In genomic region chr18:13067124-13067523, GRCh38 we compare ENCODE assay signal across 1 cellular context.
TF ChIP-seq lines count a peak whose summit lies in the region.

No MANE protein-coding gene starts in this region.

TF ChIP-seq in GM23338, 12 proteins besides CTCF, POLR2A, EP300 and RAD21 (continued from another document):
- TF ChIP-seq, protein P1, sequence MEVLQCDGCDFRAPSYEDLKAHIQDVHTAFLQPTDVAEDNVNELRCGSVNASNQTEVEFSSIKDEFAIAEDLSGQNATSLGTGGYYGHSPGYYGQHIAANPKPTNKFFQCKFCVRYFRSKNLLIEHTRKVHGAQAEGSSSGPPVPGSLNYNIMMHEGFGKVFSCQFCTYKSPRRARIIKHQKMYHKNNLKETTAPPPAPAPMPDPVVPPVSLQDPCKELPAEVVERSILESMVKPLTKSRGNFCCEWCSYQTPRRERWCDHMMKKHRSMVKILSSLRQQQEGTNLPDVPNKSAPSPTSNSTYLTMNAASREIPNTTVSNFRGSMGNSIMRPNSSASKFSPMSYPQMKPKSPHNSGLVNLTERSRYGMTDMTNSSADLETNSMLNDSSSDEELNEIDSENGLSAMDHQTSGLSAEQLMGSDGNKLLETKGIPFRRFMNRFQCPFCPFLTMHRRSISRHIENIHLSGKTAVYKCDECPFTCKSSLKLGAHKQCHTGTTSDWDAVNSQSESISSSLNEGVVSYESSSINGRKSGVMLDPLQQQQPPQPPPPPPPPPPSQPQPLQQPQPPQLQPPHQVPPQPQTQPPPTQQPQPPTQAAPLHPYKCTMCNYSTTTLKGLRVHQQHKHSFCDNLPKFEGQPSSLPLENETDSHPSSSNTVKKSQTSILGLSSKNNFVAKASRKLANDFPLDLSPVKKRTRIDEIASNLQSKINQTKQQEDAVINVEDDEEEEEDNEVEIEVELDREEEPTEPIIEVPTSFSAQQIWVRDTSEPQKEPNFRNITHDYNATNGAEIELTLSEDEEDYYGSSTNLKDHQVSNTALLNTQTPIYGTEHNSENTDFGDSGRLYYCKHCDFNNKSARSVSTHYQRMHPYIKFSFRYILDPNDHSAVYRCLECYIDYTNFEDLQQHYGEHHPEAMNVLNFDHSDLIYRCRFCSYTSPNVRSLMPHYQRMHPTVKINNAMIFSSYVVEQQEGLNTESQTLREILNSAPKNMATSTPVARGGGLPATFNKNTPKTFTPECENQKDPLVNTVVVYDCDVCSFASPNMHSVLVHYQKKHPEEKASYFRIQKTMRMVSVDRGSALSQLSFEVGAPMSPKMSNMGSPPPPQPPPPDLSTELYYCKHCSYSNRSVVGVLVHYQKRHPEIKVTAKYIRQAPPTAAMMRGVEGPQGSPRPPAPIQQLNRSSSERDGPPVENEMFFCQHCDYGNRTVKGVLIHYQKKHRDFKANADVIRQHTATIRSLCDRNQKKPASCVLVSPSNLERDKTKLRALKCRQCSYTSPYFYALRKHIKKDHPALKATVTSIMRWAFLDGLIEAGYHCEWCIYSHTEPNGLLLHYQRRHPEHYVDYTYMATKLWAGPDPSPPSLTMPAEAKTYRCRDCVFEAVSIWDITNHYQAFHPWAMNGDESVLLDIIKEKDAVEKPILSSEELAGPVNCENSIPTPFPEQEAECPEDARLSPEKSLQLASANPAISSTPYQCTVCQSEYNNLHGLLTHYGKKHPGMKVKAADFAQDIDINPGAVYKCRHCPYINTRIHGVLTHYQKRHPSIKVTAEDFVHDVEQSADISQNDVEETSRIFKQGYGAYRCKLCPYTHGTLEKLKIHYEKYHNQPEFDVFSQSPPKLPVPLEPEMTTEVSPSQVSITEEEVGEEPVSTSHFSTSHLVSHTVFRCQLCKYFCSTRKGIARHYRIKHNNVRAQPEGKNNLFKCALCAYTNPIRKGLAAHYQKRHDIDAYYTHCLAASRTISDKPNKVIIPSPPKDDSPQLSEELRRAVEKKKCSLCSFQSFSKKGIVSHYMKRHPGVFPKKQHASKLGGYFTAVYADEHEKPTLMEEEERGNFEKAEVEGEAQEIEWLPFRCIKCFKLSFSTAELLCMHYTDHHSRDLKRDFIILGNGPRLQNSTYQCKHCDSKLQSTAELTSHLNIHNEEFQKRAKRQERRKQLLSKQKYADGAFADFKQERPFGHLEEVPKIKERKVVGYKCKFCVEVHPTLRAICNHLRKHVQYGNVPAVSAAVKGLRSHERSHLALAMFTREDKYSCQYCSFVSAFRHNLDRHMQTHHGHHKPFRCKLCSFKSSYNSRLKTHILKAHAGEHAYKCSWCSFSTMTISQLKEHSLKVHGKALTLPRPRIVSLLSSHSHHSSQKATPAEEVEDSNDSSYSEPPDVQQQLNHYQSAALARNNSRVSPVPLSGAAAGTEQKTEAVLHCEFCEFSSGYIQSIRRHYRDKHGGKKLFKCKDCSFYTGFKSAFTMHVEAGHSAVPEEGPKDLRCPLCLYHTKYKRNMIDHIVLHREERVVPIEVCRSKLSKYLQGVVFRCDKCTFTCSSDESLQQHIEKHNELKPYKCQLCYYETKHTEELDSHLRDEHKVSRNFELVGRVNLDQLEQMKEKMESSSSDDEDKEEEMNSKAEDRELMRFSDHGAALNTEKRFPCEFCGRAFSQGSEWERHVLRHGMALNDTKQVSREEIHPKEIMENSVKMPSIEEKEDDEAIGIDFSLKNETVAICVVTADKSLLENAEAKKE (CRISPR knock-in tag; IDR thresholded peaks at IDR 0.05) = no peak
- TF ChIP-seq EZH2phosphoT487 (IDR thresholded peaks at IDR 0.05; ENCODE audit: unreplicated experiment) (no peak), STAT1 (IDR thresholded peaks at IDR 0.05; ENCODE audit: unreplicated experiment) (no peak), CREB1 (CRISPR knock-in tag; IDR thresholded peaks at IDR 0.05; ENCODE audit: low read depth) (no peak), JUNB (IDR thresholded peaks at IDR 0.05; ENCODE audit: unreplicated experiment) (no peak)
- TF ChIP-seq, protein P2, sequence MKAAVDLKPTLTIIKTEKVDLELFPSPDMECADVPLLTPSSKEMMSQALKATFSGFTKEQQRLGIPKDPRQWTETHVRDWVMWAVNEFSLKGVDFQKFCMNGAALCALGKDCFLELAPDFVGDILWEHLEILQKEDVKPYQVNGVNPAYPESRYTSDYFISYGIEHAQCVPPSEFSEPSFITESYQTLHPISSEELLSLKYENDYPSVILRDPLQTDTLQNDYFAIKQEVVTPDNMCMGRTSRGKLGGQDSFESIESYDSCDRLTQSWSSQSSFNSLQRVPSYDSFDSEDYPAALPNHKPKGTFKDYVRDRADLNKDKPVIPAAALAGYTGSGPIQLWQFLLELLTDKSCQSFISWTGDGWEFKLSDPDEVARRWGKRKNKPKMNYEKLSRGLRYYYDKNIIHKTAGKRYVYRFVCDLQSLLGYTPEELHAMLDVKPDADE (IDR thresholded peaks at IDR 0.05) = no peak
